26 cellular contexts compared by ENCODE assay signal in the genomic region with DNA sequence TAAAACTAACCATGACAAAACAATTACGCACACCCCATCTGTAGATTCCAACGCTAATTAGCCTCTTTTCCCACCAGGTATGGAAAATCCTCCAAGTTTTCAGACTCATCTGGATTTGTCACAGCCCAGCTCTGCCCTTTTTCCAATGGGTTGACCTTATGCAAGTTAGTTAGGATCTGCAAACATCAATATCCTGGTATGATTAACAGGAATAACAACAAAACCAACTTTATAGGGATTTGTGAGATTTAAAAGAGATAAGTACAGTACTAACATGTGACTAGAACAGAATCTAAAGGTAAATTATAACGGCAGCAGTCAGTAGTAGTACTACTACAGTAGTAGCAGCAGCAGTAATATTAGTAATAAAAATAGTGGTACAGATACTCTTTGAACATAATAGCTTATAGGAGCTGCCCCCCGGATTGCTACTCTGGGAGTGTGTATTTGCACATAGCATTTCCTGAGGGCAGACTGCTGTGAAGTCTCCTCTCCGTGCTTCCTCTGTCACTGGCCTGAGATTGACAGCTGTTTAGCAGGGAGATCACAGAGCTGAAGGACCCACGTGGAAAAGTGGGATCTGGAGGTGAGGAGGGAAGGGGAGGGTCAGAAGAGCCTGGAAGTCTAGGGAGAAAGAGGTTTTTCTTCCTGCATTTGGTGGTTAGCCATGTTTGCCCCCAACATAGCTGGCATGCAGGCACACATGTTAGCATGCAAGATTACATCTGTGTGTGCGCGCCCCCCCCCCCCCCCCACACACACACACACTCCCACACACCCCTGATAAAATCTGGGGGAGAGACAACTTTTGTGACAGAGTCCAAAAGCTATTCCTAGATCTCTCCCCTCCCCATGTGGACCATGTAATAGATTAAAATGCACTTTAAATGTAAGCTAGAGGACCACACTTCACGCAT.
"Had no signal": no experiment of that assay in that cellular context is flagged by ENCODE, and none has a peak within 500 bp of the region (broad histone marks: within the 10 kb centered on the region; RNA-seq: fewer than 3 reads in every experiment).

No MANE protein-coding gene starts in this region.

- H3K4me1 Mint-ChIP-seq: activated CD4-positive, alpha-beta memory T cell treated with anti-CD3 and anti-CD28 coated beads, Interleukin-2, amount 10 ng/mL, durations not matched to agents 7 days and 5 days had no signal

- H3K27ac Mint-ChIP-seq: activated CD4-positive, alpha-beta memory T cell treated with anti-CD3 and anti-CD28 coated beads, Interleukin-2, amount 10 ng/mL, durations not matched to agents 7 days and 5 days; activated CD4-positive, alpha-beta T cell treated with anti-CD3 and anti-CD28 coated beads for 36 hours; activated naive CD8-positive, alpha-beta T cell treated with anti-CD3 and anti-CD28 coated beads, Interleukin-2, amount 10 ng/mL, durations not matched to agents 7 days and 5 days; activated T-helper 2 cell treated with anti-CD3 and anti-CD28 coated beads, Interferon-gamma antibody, Interleukin-2, Interleukin-4, amounts not matched to agents 10 μg/mL and 5 μg/mL and 100 μg/mL, durations not matched to agents 14 hours and 24 hours and 36 hours; T-helper 17 cell had no signal

- ATAC-seq: activated CD4-positive, alpha-beta T cell treated with anti-CD3 and anti-CD28 coated beads for 36 hours; SK-N-SH treated with all-trans-retinoic acid at 6 μM for 48 hours; T-helper 17 cell had no signal

- H3K4me3 Mint-ChIP-seq: activated CD4-positive, alpha-beta memory T cell treated with anti-CD3 and anti-CD28 coated beads, Interleukin-2, amount 10 ng/mL, durations not matched to agents 7 days and 5 days; activated CD4-positive, alpha-beta T cell treated with anti-CD3 and anti-CD28 coated beads for 36 hours; activated naive CD8-positive, alpha-beta T cell treated with anti-CD3 and anti-CD28 coated beads, Interleukin-2, amount 10 ng/mL, durations not matched to agents 7 days and 5 days; T-helper 17 cell had no signal

- H3K36me3 ChIP-seq: adrenal gland, SJSA1, WERI-Rb-1 had no signal

- H3K36me3 Mint-ChIP-seq: activated naive CD8-positive, alpha-beta T cell treated with anti-CD3 and anti-CD28 coated beads, Interleukin-2, amount 10 ng/mL, durations not matched to agents 7 days and 5 days had no signal

- H3K9me3 ChIP-seq: adrenal gland, SJSA1 had no signal

- H3K27ac ChIP-seq: adrenal gland, SJSA1, WERI-Rb-1 had no signal

- DNase-seq: activated CD4-positive, alpha-beta memory T cell treated with anti-CD3 and anti-CD28 coated beads, Interleukin-2, amount 10 ng/mL, durations not matched to agents 7 days and 5 days; activated CD4-positive, alpha-beta T cell treated with anti-CD3 and anti-CD28 coated beads for 36 hours; activated CD4-positive, alpha-beta T cell treated with anti-CD3 and anti-CD28 coated beads, Interleukin-2, amount 50 U/mL, for 1 hour; activated naive CD4-positive, alpha-beta T cell treated with anti-CD3 and anti-CD28 coated beads, Interleukin-2, amount 50 U/mL, for 16 hours; activated naive CD8-positive, alpha-beta T cell treated with anti-CD3 and anti-CD28 coated beads, Interleukin-2, amount 10 ng/mL, durations not matched to agents 7 days and 5 days; activated T-cell treated with anti-CD3 and anti-CD28 coated beads for 4 hours; activated T-cell treated with anti-CD3 and anti-CD28 coated beads, Interleukin-2, amount 50 U/mL, for 48 hours; adrenal gland; anterior cingulate cortex; caudate nucleus; KG1; NCI-H1092; NCI-H1417; NCI-H1694; NCI-H2029; NCI-H2107; NCI-H345; NCI-H510A; NCI-H526 treated with DMSO at 0.1 percent for 48 hours; SHP77; T-helper 17 cell; T1000; WERI-Rb-1 had no signal

- H3K4me3 ChIP-seq: adrenal gland, SJSA1 had no signal

- H3K27me3 ChIP-seq: adrenal gland, SJSA1 had no signal

- H3K9me3 Mint-ChIP-seq: activated CD4-positive, alpha-beta memory T cell treated with anti-CD3 and anti-CD28 coated beads, Interleukin-2, amount 10 ng/mL, durations not matched to agents 7 days and 5 days; activated naive CD8-positive, alpha-beta T cell treated with anti-CD3 and anti-CD28 coated beads, Interleukin-2, amount 10 ng/mL, durations not matched to agents 7 days and 5 days; activated T-helper 2 cell treated with anti-CD3 and anti-CD28 coated beads, Interferon-gamma antibody, Interleukin-2, Interleukin-4, amounts not matched to agents 10 μg/mL and 5 μg/mL and 100 μg/mL, durations not matched to agents 14 hours and 24 hours and 36 hours had no signal
